ENCODE assay signal across 8 cellular contexts in the genomic region with DNA sequence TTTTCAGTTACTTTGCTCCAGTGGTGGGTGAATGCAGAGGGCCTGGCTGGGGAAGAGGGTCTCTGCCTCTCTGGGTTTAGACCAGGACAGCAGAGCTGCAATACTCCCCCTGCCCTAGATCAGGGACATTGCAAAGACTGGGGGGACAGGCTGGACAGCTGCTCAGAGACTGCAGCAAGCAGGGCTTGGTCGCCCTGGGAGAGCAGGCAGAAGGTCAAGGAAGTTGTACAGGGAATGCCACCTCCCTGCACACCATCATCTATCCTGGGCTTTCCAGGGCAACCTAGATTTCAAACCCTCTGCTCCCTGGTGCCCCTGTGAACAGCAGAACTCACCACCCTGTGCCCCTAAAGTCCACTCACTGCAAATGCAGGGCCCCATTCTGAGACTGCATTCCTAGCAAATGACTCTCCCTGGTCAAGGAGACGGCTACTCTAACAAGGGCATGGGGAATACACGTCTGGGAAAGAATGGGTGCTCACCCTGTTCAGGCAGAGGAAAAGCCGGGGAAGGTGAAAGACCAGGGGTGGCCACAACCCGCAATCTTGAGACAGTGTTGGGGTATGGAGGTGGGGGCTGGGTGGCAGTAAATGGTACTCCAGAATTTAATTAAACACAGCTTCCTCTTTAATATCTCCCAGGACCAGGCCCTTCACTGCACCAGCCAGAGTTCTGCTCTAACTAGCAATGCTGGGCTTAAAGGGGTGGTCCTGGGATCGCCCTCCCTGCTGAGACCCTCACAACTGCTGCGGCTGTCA. TPM values are rescaled to one million over a fixed set of nuclear protein-coding genes. Genes with fewer than 3 reads are reported as not detected.
A peak's percentile ranks its signal among the peaks of the same experiment; 100 is the strongest.
DNase-seq lines count a peak whose midpoint lies in the region; ATAC-seq and TF ChIP-seq lines count a peak whose summit lies in the region.

No MANE protein-coding gene starts in this region.

- no peak for TF ChIP-seq CTCF in GM13977 (IDR thresholded peaks at IDR 0.05; ENCODE audit: extremely low read depth, insufficient read depth, missing control alignments)
- no peak for TF ChIP-seq CTCF in foreskin keratinocyte (conservative IDR thresholded peaks at IDR 0.05)

- ATAC-seq in foreskin keratinocyte = peak; percentile 18
- peak; percentile 4 for ATAC-seq in sciatic nerve
- no peak for ATAC-seq in HG03280 (IDR thresholded peaks at IDR 0.05; ENCODE audit: unreplicated experiment)

- H3K4me1 ChIP-seq in foreskin keratinocyte = no peaks in the 10 kb centered on the region

- intact Hi-C loops in sciatic nerve (cut with DNase I) = loop anchor here (10.0 kb wide), 1 partner anchor 64 kb away; no protein-coding TSS in a partner anchor

- H3K27me3 ChIP-seq in foreskin keratinocyte = no peaks in the 10 kb centered on the region

- peak; percentile 38 for DNase-seq in GM13977 (ENCODE audit: low spot score)
- peak; percentile 3 for DNase-seq in SKM-1 (lab: John Stamatoyannopoulos, UW; ENCODE audit: unreplicated experiment)
- DNase-seq in foreskin keratinocyte = no peak
- no peak for DNase-seq in sciatic nerve (ENCODE audit: low spot score)
- DNase-seq in NCI-H524 (lab: John Stamatoyannopoulos, UW) = no peak
- no peak for DNase-seq in mesenteric fat pad (ENCODE audit: low spot score)
- DNase-seq in UCSD-AML1 (lab: John Stamatoyannopoulos, UW; ENCODE audit: unreplicated experiment) = no peak

- in situ Hi-C loops in GM13977 (cut with MboI; ENCODE audit: low pct_unique_long_range_greater_than_20kb, low sequenced_read_pairs, unreplicated experiment) = no loop called here

- peak overlapping the region; percentile 90 for H3K27ac ChIP-seq in foreskin keratinocyte

RNA-seq across cellular contexts. Expression of a gene that starts 1.0 kb away (rescaled TPM):
- total RNA-seq in foreskin keratinocyte (67.8 and 68.5 TPM in 2 replicates), sciatic nerve (94.3 TPM), mesenteric fat pad (62.3 TPM)
- polyA plus RNA-seq in foreskin keratinocyte = 47.0 and 48.3 TPM in 2 replicates

Comparison
In these comparisons a context has a peak if more than half of its experiments do, and no peak if none do; other contexts are left out.
1. DNase-seq: peak in GM13977 (single experiment) and SKM-1 (single experiment); none in foreskin keratinocyte (0 of 2), sciatic nerve (single experiment), NCI-H524 (0 of 2), mesenteric fat pad (single experiment) and UCSD-AML1 (single experiment).